Comparison of ENCODE assay signal across 1 cellular context in genomic region chr7:133904766-133905165, GRCh38.
TF ChIP-seq lines count a peak whose summit lies in the region.

No MANE protein-coding gene starts in this region.

TF ChIP-seq in GM23338, 12 proteins besides CTCF, POLR2A, EP300 and RAD21 (continued from another document):
- TF ChIP-seq REST (IDR thresholded peaks at IDR 0.05; ENCODE audit: unreplicated experiment) (no peak), ETS1 (IDR thresholded peaks at IDR 0.05) (no peak), ZNF114 (CRISPR knock-in tag; IDR thresholded peaks at IDR 0.05) (no peak), EZH2 (IDR thresholded peaks at IDR 0.05; ENCODE audit: low read depth, unreplicated experiment) (no peak), POLR2AphosphoS5 (IDR thresholded peaks at IDR 0.05; ENCODE audit: low read depth) (no peak), STAT1 (IDR thresholded peaks at IDR 0.05; ENCODE audit: unreplicated experiment) (no peak), JUNB (IDR thresholded peaks at IDR 0.05; ENCODE audit: unreplicated experiment) (no peak)
TF ChIP-seq in GM23338: peak in this region for 0.
